Comparison of ENCODE assay signal across 14 cellular contexts in genomic region chr22:26513852-26514251, GRCh38. TPM values are rescaled to one million over a fixed set of nuclear protein-coding genes. Genes with fewer than 3 reads are reported as not detected.
DNase-seq lines count a peak whose midpoint lies in the region; ATAC-seq and TF ChIP-seq lines count a peak whose summit lies in the region.
"Had no signal": no experiment of that assay in that cellular context is flagged by ENCODE, and none has a peak within 500 bp of the region (broad histone marks: within the 10 kb centered on the region; RNA-seq: fewer than 3 reads in every experiment).

No MANE protein-coding gene starts in this region.

- H3K4me3 Mint-ChIP-seq in CD4-positive, alpha-beta memory T cell, result peak overlapping the region in 6 of 8 donors; percentile 43 to 100 (median 99)
- peak overlapping the region; percentile 100 for H3K4me3 Mint-ChIP-seq in HFFc6
- peak overlapping the region; percentile 99 for H3K4me3 Mint-ChIP-seq in activated naive CD8-positive, alpha-beta T cell treated with anti-CD3 and anti-CD28 coated beads for 36 hours
- peak overlapping the region in 7 of 10 donors; percentile 60 to 99 (median 97) for H3K4me3 Mint-ChIP-seq in naive thymus-derived CD8-positive, alpha-beta T cell

- CTCF ChIA-PET in CD4-positive, alpha-beta memory T cell (lab: Charles Lee; ENCODE audit: partially characterized antibody), result interaction anchor here (1.5 kb wide), 1 partner anchor 130 kb away, joined by 4 read pairs; no protein-coding TSS in a partner anchor

- H3K27ac ChIP-seq in CD4-positive, alpha-beta memory T cell (ENCODE audit: low read depth, low read length), result no peak overlapping the region
- H3K27ac ChIP-seq in adrenal gland, result no peak overlapping the region

- TF ChIP-seq POLR2A in adrenal gland (IDR thresholded peaks at IDR 0.05), result no peak

- WGBS in adrenal gland, 4 donors, result 32 to 43% (median 35%) methylated on average over 1 of the region's 1 CpG

- no peaks in the 10 kb centered on the region for H3K27me3 ChIP-seq in CD4-positive, alpha-beta memory T cell (ENCODE audit: insufficient read depth, low read length)
- no peaks in the 10 kb centered on the region for H3K27me3 ChIP-seq in adrenal gland

- POLR2A ChIA-PET in CD4-positive, alpha-beta memory T cell (lab: Charles Lee; ENCODE audit: partially characterized antibody), result interaction anchor here (0.5 to 5.5 kb wide), 5 partner anchors 30 to 1207 kb away, joined by 3 to 68 read pairs (median 4); partner anchors contain the start of genes HPS4 and SRRD
- POLR2A ChIA-PET in naive thymus-derived CD8-positive, alpha-beta T cell (lab: Charles Lee), result interaction anchor here (1.7 to 2.1 kb wide), 2 partner anchors 23 to 158 kb away, joined by 3 to 15 read pairs; no protein-coding TSS in a partner anchor

- H3K4me1 ChIP-seq in CD4-positive, alpha-beta memory T cell (ENCODE audit: insufficient read depth, low read length), result peaks cover 21% of the 10 kb centered on the region
- peaks cover 14 to 24% of the 10 kb centered on the region in 2 donors for H3K4me1 ChIP-seq in adrenal gland (replicated peaks in 1 of 2)

- H3K9me3 ChIP-seq in CD4-positive, alpha-beta memory T cell (ENCODE audit: control insufficient read depth in 1 of 2, low read length in 2 of 2), result no peaks in the 10 kb centered on the region
- no peaks in the 10 kb centered on the region for H3K9me3 ChIP-seq in adrenal gland (replicated peaks in 1 of 3)

- H3K36me3 ChIP-seq in CD4-positive, alpha-beta memory T cell (ENCODE audit: insufficient read depth, low read length), result peaks cover 14% of the 10 kb centered on the region
- H3K36me3 ChIP-seq in adrenal gland (replicated peaks in 1 of 2), result peaks cover 0 to 13% of the 10 kb centered on the region in 2 donors

- DNase-seq in CD4-positive, alpha-beta memory T cell, result no peak
- DNase-seq in HFFc6, result no peak
- DNase-seq in activated naive CD8-positive, alpha-beta T cell treated with anti-CD3 and anti-CD28 coated beads for 36 hours, result no peak
- no peak for DNase-seq in naive thymus-derived CD8-positive, alpha-beta T cell
- no peak for DNase-seq in GM10266 (ENCODE audit: extremely low spot score)
- DNase-seq in adrenal gland, result no peak
- no peak for DNase-seq in NCI-H1436 (lab: John Stamatoyannopoulos, UW)
- DNase-seq: caudate nucleus; DMS 273 treated with DMSO at 0.1 percent for 48 hours; NCI-H187 treated with DMSO at 0.1 percent for 48 hours; nucleus accumbens; stimulated activated naive CD4-positive, alpha-beta T cell treated with Interleukin-2 at 50 U/mL for 16 hours; T-helper 9 cell had no signal

- peak overlapping the region in 3 of 7 donors; percentile 6 to 100 (median 95) for H3K27ac Mint-ChIP-seq in CD4-positive, alpha-beta memory T cell
- H3K27ac Mint-ChIP-seq in HFFc6, result peak overlapping the region; percentile 96
- no peak overlapping the region for H3K27ac Mint-ChIP-seq in activated naive CD8-positive, alpha-beta T cell treated with anti-CD3 and anti-CD28 coated beads for 36 hours
- peak overlapping the region in 5 of 10 donors; percentile 1 to 100 (median 99) for H3K27ac Mint-ChIP-seq in naive thymus-derived CD8-positive, alpha-beta T cell

- H3K36me3 Mint-ChIP-seq in CD4-positive, alpha-beta memory T cell, result peaks cover 10 to 31% of the 10 kb centered on the region in 2 donors
- peaks cover 20% of the 10 kb centered on the region for H3K36me3 Mint-ChIP-seq in HFFc6 (ENCODE audit: low read depth)
- H3K36me3 Mint-ChIP-seq in activated naive CD8-positive, alpha-beta T cell treated with anti-CD3 and anti-CD28 coated beads for 36 hours, result peaks cover 9% of the 10 kb centered on the region
- peaks cover 3 to 18% (median 8%) of the 10 kb centered on the region in 3 donors for H3K36me3 Mint-ChIP-seq in naive thymus-derived CD8-positive, alpha-beta T cell

- intact Hi-C loops in CD4-positive, alpha-beta memory T cell (cut with micrococcal nuclease), result loop anchor here (5.0 kb wide), 1 partner anchor 78 kb away; the partner anchor contains the start of gene TPST2
- intact Hi-C loops in adrenal gland (cut with DNase I), result no loop called here

- H3K27me3 Mint-ChIP-seq in CD4-positive, alpha-beta memory T cell, result no peaks in the 10 kb centered on the region
- no peaks in the 10 kb centered on the region for H3K27me3 Mint-ChIP-seq in HFFc6 (ENCODE audit: insufficient read depth)
- no peaks in the 10 kb centered on the region for H3K27me3 Mint-ChIP-seq in activated naive CD8-positive, alpha-beta T cell treated with anti-CD3 and anti-CD28 coated beads for 36 hours
- no peaks in the 10 kb centered on the region for H3K27me3 Mint-ChIP-seq in naive thymus-derived CD8-positive, alpha-beta T cell

- H3K4me1 Mint-ChIP-seq in CD4-positive, alpha-beta memory T cell, result peaks cover 26 to 46% (median 39%) of the 10 kb centered on the region in 4 donors
- peaks cover 38% of the 10 kb centered on the region for H3K4me1 Mint-ChIP-seq in HFFc6 (ENCODE audit: low read depth)
- peaks cover 31% of the 10 kb centered on the region for H3K4me1 Mint-ChIP-seq in activated naive CD8-positive, alpha-beta T cell treated with anti-CD3 and anti-CD28 coated beads for 36 hours
- H3K4me1 Mint-ChIP-seq in naive thymus-derived CD8-positive, alpha-beta T cell, result peaks cover 17 to 48% (median 43%) of the 10 kb centered on the region in 4 donors

- no peak for TF ChIP-seq CTCF in HFFc6 (IDR thresholded peaks at IDR 0.05)
- no peak for TF ChIP-seq CTCF in GM10266 (IDR thresholded peaks at IDR 0.05; ENCODE audit: control insufficient read depth, insufficient read depth, low read depth, missing control alignments)
- TF ChIP-seq CTCF in adrenal gland (IDR thresholded peaks at IDR 0.05), result no peak

- no peak overlapping the region for H3K4me3 ChIP-seq in CD4-positive, alpha-beta memory T cell (ENCODE audit: low read length in 2 of 2)
- H3K4me3 ChIP-seq in adrenal gland, result no peak overlapping the region

- H3K9me3 Mint-ChIP-seq in CD4-positive, alpha-beta memory T cell, result no peaks in the 10 kb centered on the region
- no peaks in the 10 kb centered on the region for H3K9me3 Mint-ChIP-seq in HFFc6
- no peaks in the 10 kb centered on the region for H3K9me3 Mint-ChIP-seq in activated naive CD8-positive, alpha-beta T cell treated with anti-CD3 and anti-CD28 coated beads for 36 hours
- no peaks in the 10 kb centered on the region for H3K9me3 Mint-ChIP-seq in naive thymus-derived CD8-positive, alpha-beta T cell

- ATAC-seq in naive thymus-derived CD8-positive, alpha-beta T cell, result no peak
- ATAC-seq in HG02870 (IDR thresholded peaks at IDR 0.05; ENCODE audit: unreplicated experiment), result no peak

RNA-seq across cellular contexts. Expression of gene TFIP11, which starts 1.6 kb away (rescaled TPM):
- total RNA-seq in CD4-positive, alpha-beta memory T cell, result 10 to 100 TPM; 72.7 to 74.5 TPM
- polyA plus RNA-seq in CD4-positive, alpha-beta memory T cell, result 10 to 100 TPM; 22.2 to 45.4 TPM
- total RNA-seq in HFFc6 (2021; fragmentation: NEBNext Ultra II Directional; extraction: Animal tissue kit (Norgen Biotek cat#: 25700)), result 10 to 100 TPM; 31.4 to 35.8 (median 33.9) TPM
- 10 to 100 TPM; 45.9 to 50.1 TPM for total RNA-seq in activated naive CD8-positive, alpha-beta T cell treated with anti-CD3 and anti-CD28 coated beads for 36 hours
- total RNA-seq in naive thymus-derived CD8-positive, alpha-beta T cell, result 10 to 100 TPM; 56.2 to 67.8 TPM
- polyA plus RNA-seq in naive thymus-derived CD8-positive, alpha-beta T cell, result 10 to 100 TPM; 15.3 to 33.9 (median 22.3) TPM
- 10 to 100 TPM; 25.0 to 73.3 (median 37.2) TPM for total RNA-seq in adrenal gland
- 10 to 100 TPM; 28.8 to 38.3 (median 32.2) TPM for polyA plus RNA-seq in adrenal gland

RNA-seq across cellular contexts. Expression of gene SRRD, which starts 30.2 kb away (rescaled TPM):
- total RNA-seq in CD4-positive, alpha-beta memory T cell, result 10 to 100 TPM; 19.5 to 20.7 TPM
- polyA plus RNA-seq in CD4-positive, alpha-beta memory T cell, result 10 to 100 TPM; 17.6 to 28.9 TPM
- total RNA-seq in HFFc6 (2021; fragmentation: NEBNext Ultra II Directional; extraction: Animal tissue kit (Norgen Biotek cat#: 25700)), result 10 to 100 TPM; 15.0 to 21.2 (median 19.1) TPM
- total RNA-seq in activated naive CD8-positive, alpha-beta T cell treated with anti-CD3 and anti-CD28 coated beads for 36 hours, result 10 to 100 TPM; 34.5 to 36.6 TPM
- total RNA-seq in naive thymus-derived CD8-positive, alpha-beta T cell, result 10 to 100 TPM; 21.4 to 24.6 TPM
- 10 to 100 TPM; 17.1 to 27.0 (median 17.9) TPM for polyA plus RNA-seq in naive thymus-derived CD8-positive, alpha-beta T cell
- total RNA-seq in adrenal gland, result 100 to 1,000 TPM in 1 of 8 donors, 10 to 100 TPM in 7; 11.8 to 261 (median 17.1) TPM
- 10 to 100 TPM; 10.3 to 18.2 (median 10.5) TPM for polyA plus RNA-seq in adrenal gland

RNA-seq across cellular contexts. Expression of gene HPS4, which starts 30.3 kb away (rescaled TPM):
- 10 to 100 TPM; 54.0 to 59.7 TPM for total RNA-seq in CD4-positive, alpha-beta memory T cell
- polyA plus RNA-seq in CD4-positive, alpha-beta memory T cell, result 10 to 100 TPM in 1 of 2 donors, 1 to 10 TPM in 1; 7.9 to 19.7 TPM
- 10 to 100 TPM; 18.0 to 22.6 (median 20.6) TPM for total RNA-seq in HFFc6 (2021; fragmentation: NEBNext Ultra II Directional; extraction: Animal tissue kit (Norgen Biotek cat#: 25700))
- total RNA-seq in activated naive CD8-positive, alpha-beta T cell treated with anti-CD3 and anti-CD28 coated beads for 36 hours, result 10 to 100 TPM; 46.9 to 51.3 TPM
- total RNA-seq in naive thymus-derived CD8-positive, alpha-beta T cell, result 10 to 100 TPM; 63.9 to 64.3 TPM
- 10 to 100 TPM; 10.5 to 18.4 (median 16.2) TPM for polyA plus RNA-seq in naive thymus-derived CD8-positive, alpha-beta T cell
- total RNA-seq in adrenal gland, result 10 to 100 TPM; 23.7 to 38.6 (median 32.6) TPM
- polyA plus RNA-seq in adrenal gland, result 10 to 100 TPM; 19.9 to 38.5 (median 26.0) TPM
